Comparison of ENCODE assay signal across 8 cellular contexts in genomic region chr20:3204124-3204794, GRCh38. TPM values are rescaled to one million over a fixed set of nuclear protein-coding genes. Genes with fewer than 3 reads are reported as not detected.
DNase-seq lines count a peak whose midpoint lies in the region; ATAC-seq and TF ChIP-seq lines count a peak whose summit lies in the region.

DDRGK1 (minus strand) TSS chr20:3204682; CDS start chr20:3204627, 55 bp downstream.

- peak; percentile 27 for DNase-seq in AG04450 (ENCODE audit: low read depth, low spot score)
- DNase-seq in NCI-H446 (lab: John Stamatoyannopoulos, UW) = peak; percentile 86 to 90
- DNase-seq in activated CD4-positive, CD25-positive, alpha-beta regulatory T cell treated with anti-CD3 and anti-CD28 coated beads, Interleukin-2, amount 50 U/mL, for 72 hours = peak; percentile 94
- peak; percentile 89 for DNase-seq in cerebellar cortex (ENCODE audit: low spot score)
- peak; percentile 19 for DNase-seq in kidney epithelial cell (ENCODE audit: low read depth)
- DNase-seq in stimulated activated CD4-positive, alpha-beta T cell treated with anti-CD3 and anti-CD28 coated beads, Interleukin-15, amount 100 ng/mL, for 24 hours = peak; percentile 93

- POLR2A ChIA-PET in AG04450 (lab: Yijun Ruan, JAX) = no interaction called here

- H3K27me3 ChIP-seq in AG04450 (ENCODE audit: control insufficient read depth, insufficient read depth, low read length) (no peaks in the 10 kb centered on the region), kidney epithelial cell (ENCODE audit: control insufficient read depth, insufficient read depth, low read length) (no peaks in the 10 kb centered on the region)

- ATAC-seq in GM18907 (IDR thresholded peaks at IDR 0.05; ENCODE audit: unreplicated experiment) (peak; percentile 80), HG03139 (IDR thresholded peaks at IDR 0.05; ENCODE audit: unreplicated experiment) (peak; percentile 70)

- peak within 1 kb of the TSS; percentile 61 for H3K27ac ChIP-seq in AG04450 (ENCODE audit: low read depth, low read length)

- TF ChIP-seq CTCF in AG04450 (IDR thresholded peaks at IDR 0.05; ENCODE audit: low read depth, low read length) (no peak), kidney epithelial cell (IDR thresholded peaks at IDR 0.05; ENCODE audit: insufficient read depth, low read length, poor library complexity, severe bottlenecking) (no peak)

- H3K36me3 ChIP-seq in kidney epithelial cell (ENCODE audit: control insufficient read depth, insufficient read depth, low read length) = peaks cover 2% of the 10 kb centered on the region

- CTCF ChIA-PET in AG04450 (lab: Charles Lee) = no interaction called here

- H3K9me3 ChIP-seq in AG04450 (ENCODE audit: control insufficient read depth, insufficient read depth, low read length) = no peaks in the 10 kb centered on the region; the same call in 1 of the 2 replicates

- H3K4me3 ChIP-seq in AG04450 (ENCODE audit: low read depth, low read length) (peak within 1 kb of the TSS; percentile 97), kidney epithelial cell (ENCODE audit: low read depth, low read length) (peak within 1 kb of the TSS; percentile 69)

RNA-seq across cellular contexts. Expression of gene DDRGK1, which starts in this region (rescaled TPM):
- 22.8 and 24.7 TPM in 2 replicates for polyA plus RNA-seq in AG04450 (2011; rRNA removed)
- polyA minus RNA-seq in AG04450 (2011; rRNA and poly(A)+ RNA removed) = 13.5 and 14.5 TPM in 2 replicates
- 89.8 and 108 TPM in 2 replicates for total RNA-seq in kidney epithelial cell

Comparison
In these comparisons a context has a peak if more than half of its experiments do, and no peak if none do; other contexts are left out.
1. Peak in every context shown above with its lines: DNase-seq, ATAC-seq, H3K4me3 ChIP-seq and H3K27ac ChIP-seq.
2. DNase-seq: peak in every context shown above with its lines; median percentile 94 in activated CD4-positive, CD25-positive, alpha-beta regulatory T cell treated with anti-CD3 and anti-CD28 coated beads, Interleukin-2, amount 50 U/mL, for 72 hours; 93 in stimulated activated CD4-positive, alpha-beta T cell treated with anti-CD3 and anti-CD28 coated beads, Interleukin-15, amount 100 ng/mL, for 24 hours; 89 in cerebellar cortex; 88 in NCI-H446; 27 in AG04450; 19 in kidney epithelial cell.